ENCODE assay signal across 16 cellular contexts in genomic region chr2:45884126-45884525, GRCh38.
DNase-seq lines count a peak whose midpoint lies in the region; ATAC-seq and TF ChIP-seq lines count a peak whose summit lies in the region.
"Had no signal": no experiment of that assay in that cellular context is flagged by ENCODE, and none has a peak within 500 bp of the region (broad histone marks: within the 10 kb centered on the region; RNA-seq: fewer than 3 reads in every experiment).

No MANE protein-coding gene starts in this region.

- H3K9me3 ChIP-seq in Loucy (ENCODE audit: insufficient read depth, low read depth, low read length) (no peaks in the 10 kb centered on the region), stomach smooth muscle (ENCODE audit: control insufficient read depth in 2 of 2, low read length in 2 of 2) (no peaks in the 10 kb centered on the region)
- H3K9me3 ChIP-seq: BE2C had no signal

- ATAC-seq in left colon: peak; percentile 55
- no peak for ATAC-seq in GM19023 (IDR thresholded peaks at IDR 0.05; ENCODE audit: unreplicated experiment)
- no peak for ATAC-seq in SK-N-SH treated with all-trans-retinoic acid at 6 μM for 48 hours
- ATAC-seq in GM21381 (IDR thresholded peaks at IDR 0.05; ENCODE audit: unreplicated experiment): no peak

- peaks cover 74% of the 10 kb centered on the region for H3K4me1 Mint-ChIP-seq in brain

- H4K20me1 ChIP-seq in Loucy (ENCODE audit: insufficient read depth, low read length, poor library complexity, severe bottlenecking): no peaks in the 10 kb centered on the region

- peaks cover 13% of the 10 kb centered on the region for H3F3A ChIP-seq in Loucy (ENCODE audit: low read depth)

- intact Hi-C loops in left colon (cut with DNase I, micrococcal nuclease): no loop called here

- H3K27ac Mint-ChIP-seq in brain: peak overlapping the region in 4 of 5 experiments; percentile 60 to 96 (median 80)
- H3K27ac Mint-ChIP-seq: IgD-negative memory B cell had no signal

- no peaks in the 10 kb centered on the region for H3K9me2 ChIP-seq in Loucy (replicated peaks; ENCODE audit: low read depth, low read length)

- no peak overlapping the region for H3K4me3 Mint-ChIP-seq in brain
- H3K4me3 Mint-ChIP-seq: IgD-negative memory B cell had no signal

- H3K36me3 Mint-ChIP-seq in brain: peaks cover 10% of the 10 kb centered on the region

- no peak overlapping the region for H3K4me2 ChIP-seq in Loucy (ENCODE audit: low read depth, low read length, poor library complexity, severe bottlenecking)
- H3K4me2 ChIP-seq: PC-9 had no signal

- peak overlapping the region; percentile 1 for H3K9ac ChIP-seq in Loucy (ENCODE audit: low read depth, low read length, poor library complexity, severe bottlenecking)
- H3K9ac ChIP-seq in stomach smooth muscle (ENCODE audit: low read length in 2 of 2): peak overlapping the region in 1 of 2 donors; percentile 14

- H3K9me3 Mint-ChIP-seq in brain: peaks cover 2 to 6% (median 5%) of the 10 kb centered on the region in 5 experiments
- H3K9me3 Mint-ChIP-seq: IgD-negative memory B cell had no signal

- peaks cover 5% of the 10 kb centered on the region; the same call in 1 of the 2 replicates for H3K36me3 ChIP-seq in Loucy (ENCODE audit: insufficient read depth, low read length)
- H3K36me3 ChIP-seq in stomach smooth muscle (ENCODE audit: control insufficient read depth in 2 of 2, insufficient read depth in 2 of 2, low read length in 2 of 2): no peaks in the 10 kb centered on the region
- no peaks in the 10 kb centered on the region for H3K36me3 ChIP-seq in brain microvascular endothelial cell (replicated peaks)
- H3K36me3 ChIP-seq: BE2C had no signal

- DNase-seq in left colon (no peak), brain microvascular endothelial cell (no peak)
- DNase-seq: BE2C, DMS 273 treated with DMSO at 0.1 percent for 48 hours, HCEC 1CT, NCI-H1092 treated with DMSO at 0.1 percent for 48 hours, NCI-H1694, NCI-H69, PC-9 had no signal

- no peaks in the 10 kb centered on the region for H3K27me3 Mint-ChIP-seq in brain
- H3K27me3 Mint-ChIP-seq: IgD-negative memory B cell had no signal

- no peaks in the 10 kb centered on the region for H3K27me3 ChIP-seq in Loucy (ENCODE audit: insufficient read depth, low read length, poor library complexity, severe bottlenecking)
- H3K27me3 ChIP-seq in stomach smooth muscle (ENCODE audit: control insufficient read depth in 1 of 2, insufficient read depth in 2 of 2, low read length in 2 of 2): no peaks in the 10 kb centered on the region
- no peaks in the 10 kb centered on the region for H3K27me3 ChIP-seq in brain microvascular endothelial cell (replicated peaks)
- H3K27me3 ChIP-seq: BE2C had no signal

- H3K79me2 ChIP-seq in Loucy (ENCODE audit: insufficient read depth, low read length): peaks cover 43% of the 10 kb centered on the region

- TF ChIP-seq CTCF in Loucy (conservative IDR thresholded peaks at IDR 0.05; ENCODE audit: low read length): no peak
- no peak for TF ChIP-seq CTCF in brain (conservative IDR thresholded peaks at IDR 0.05)
- no peak for TF ChIP-seq CTCF in brain microvascular endothelial cell (IDR thresholded peaks at IDR 0.05; ENCODE audit: low read depth, low read length, missing control alignments)

- H3K4me1 ChIP-seq in Loucy (ENCODE audit: insufficient read depth, low read length, poor library complexity, severe bottlenecking) (peaks cover 53% of the 10 kb centered on the region), stomach smooth muscle (ENCODE audit: control insufficient read depth, insufficient read depth, low read length) (peaks cover 63% of the 10 kb centered on the region)

- peak overlapping the region; percentile 56 for H3K27ac ChIP-seq in stomach smooth muscle (ENCODE audit: low read length)
- no peak overlapping the region for H3K27ac ChIP-seq in brain microvascular endothelial cell
- H3K27ac ChIP-seq: PC-9 had no signal

- no peak overlapping the region for H2AFZ ChIP-seq in Loucy (ENCODE audit: low read length)
- H2AFZ ChIP-seq: PC-9 had no signal

- in situ Hi-C loops in brain microvascular endothelial cell (cut with HindIII; ENCODE audit: low pct_ligation_motif_present, low sequenced_read_pairs): no loop called here

- H3K4me3 ChIP-seq in Loucy (ENCODE audit: low read length, poor library complexity, severe bottlenecking) (no peak overlapping the region), stomach smooth muscle (ENCODE audit: low read length in 2 of 2) (no peak overlapping the region), brain microvascular endothelial cell (ENCODE audit: low read depth, low read length) (no peak overlapping the region)
- H3K4me3 ChIP-seq: PC-9 had no signal

TF ChIP-seq in SK-N-SH treated with all-trans-retinoic acid at 6 μM for 48 hours, 23 proteins besides CTCF, POLR2A, EP300 and RAD21:
- TF ChIP-seq OSR1 (CRISPR knock-in tag; IDR thresholded peaks at IDR 0.05) (no peak), CREB5 (CRISPR knock-in tag; IDR thresholded peaks at IDR 0.05; ENCODE audit: low read depth) (no peak)
